In the genomic region with DNA sequence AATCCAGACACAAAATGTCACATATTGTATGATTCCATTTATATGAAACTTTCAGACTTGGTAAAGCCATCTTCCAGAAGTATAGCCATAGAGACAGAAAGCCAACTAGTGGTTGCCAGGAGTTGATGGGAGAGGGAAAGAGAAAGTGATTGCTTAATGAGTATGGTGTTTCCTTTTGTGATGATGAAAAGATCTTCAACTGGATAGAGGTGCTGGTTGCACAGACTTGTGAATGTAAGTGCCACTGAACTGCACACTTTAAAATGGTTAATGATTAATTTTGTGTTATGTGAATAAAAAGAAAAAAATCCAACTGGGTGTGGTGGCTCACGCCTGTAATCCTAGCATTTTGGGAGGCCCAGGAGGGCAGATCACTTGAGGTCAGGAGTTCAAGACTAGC, we compare ENCODE assay signal across 21 cellular contexts.
A peak's percentile ranks its signal among the peaks of the same experiment; 100 is the strongest.
DNase-seq lines count a peak whose midpoint lies in the region; ATAC-seq and TF ChIP-seq lines count a peak whose summit lies in the region.
"Had no signal": no experiment of that assay in that cellular context is flagged by ENCODE, and none has a peak within 500 bp of the region (broad histone marks: within the 10 kb centered on the region; RNA-seq: fewer than 3 reads in every experiment).

No MANE protein-coding gene starts in this region.

- H3K9me1 ChIP-seq in IMR-90 (ENCODE audit: insufficient read depth, low read length) = peaks cover 8% of the 10 kb centered on the region

- no peak overlapping the region for H2BK5ac ChIP-seq in IMR-90 (ENCODE audit: low read depth, low read length, poor library complexity, severe bottlenecking)

- WGBS in IMR-90 (ENCODE audit: extremely low coverage in 2 of 2, insufficient read length in 1 of 2), 2 experiments = no CpG with 5 or more reads among the region's 1 CpG

- no peak overlapping the region for H4K8ac ChIP-seq in IMR-90 (ENCODE audit: low read depth in 2 of 2, low read length in 2 of 2)

- CTCF ChIA-PET in IMR-90 (lab: Yijun Ruan, JAX) = no interaction called here
- CTCF ChIA-PET in OCI-LY7 (lab: Charles Lee; ENCODE audit: unreplicated experiment) = no interaction called here

- no peak overlapping the region for H4K5ac ChIP-seq in IMR-90 (ENCODE audit: low read depth, low read length)

- ATAC-seq in IMR-90 (ENCODE audit: low read depth) = no peak
- ATAC-seq in left colon = peak; percentile 86
- ATAC-seq in stimulated activated memory B cell treated with anti-CD40 and anti-IgM and Interleukin-4, amounts not matched to agents 10 μg/mL and 1 μg/mL and 100 μg/mL, for 72 hours = no peak
- no peak for ATAC-seq in activated T-cell treated with anti-CD3 and anti-CD28 coated beads, Interleukin-2, amount 50 U/mL, for 4 hours
- ATAC-seq: activated CD4-positive, alpha-beta T cell treated with anti-CD3 and anti-CD28 coated beads for 36 hours had no signal

- no peaks in the 10 kb centered on the region for H3K9me2 ChIP-seq in OCI-LY7 (ENCODE audit: insufficient read depth, low read length)

- H3K36me3 ChIP-seq in IMR-90 (ENCODE audit: control insufficient read depth, insufficient read depth, low read length) = no peaks in the 10 kb centered on the region
- no peaks in the 10 kb centered on the region for H3K36me3 ChIP-seq in OCI-LY7 (ENCODE audit: insufficient read depth, low read length)
- H3K36me3 ChIP-seq: heart right ventricle, stomach, transverse colon had no signal

- H3K4ac ChIP-seq in IMR-90 (ENCODE audit: low read depth, low read length) = no peak overlapping the region

- H3K9me3 ChIP-seq in IMR-90 (ENCODE audit: control insufficient read depth, insufficient read depth, low read length) (no peaks in the 10 kb centered on the region), OCI-LY7 (ENCODE audit: low read length) (no peaks in the 10 kb centered on the region)
- H3K9me3 ChIP-seq: heart right ventricle, stomach, transverse colon had no signal

- no peaks in the 10 kb centered on the region for H3K79me2 ChIP-seq in OCI-LY7 (ENCODE audit: insufficient read depth, low read depth, low read length)

- H3K18ac ChIP-seq in IMR-90 (ENCODE audit: low read depth, low read length) = no peak overlapping the region

- no peak overlapping the region for H3K23ac ChIP-seq in IMR-90 (ENCODE audit: low read depth, low read length)

- H3K79me1 ChIP-seq in IMR-90 (ENCODE audit: low read depth in 1 of 2, low read length in 2 of 2) = no peaks in the 10 kb centered on the region

- peaks cover 52% of the 10 kb centered on the region for H3K4me1 Mint-ChIP-seq in stimulated activated memory B cell treated with anti-CD40 and anti-IgM and Interleukin-4, amounts not matched to agents 10 μg/mL and 1 μg/mL and 100 μg/mL, for 72 hours
- H3K4me1 Mint-ChIP-seq in activated T-cell treated with anti-CD3 and anti-CD28 coated beads, Interleukin-2, amount 50 U/mL, for 4 hours (ENCODE audit: low read depth) = peaks cover 1% of the 10 kb centered on the region

- no peak for TF ChIP-seq RAD21 in IMR-90 (IDR thresholded peaks at IDR 0.05; ENCODE audit: low read length)

- no peak overlapping the region for H2AK9ac ChIP-seq in IMR-90 (replicated peaks; ENCODE audit: low read depth, low read length, poor library complexity)

- dilution Hi-C loops in IMR-90 (cut with HindIII; ENCODE audit: low sequenced_read_pairs, unreplicated experiment) = no loop called here

- no peak overlapping the region for H3K56ac ChIP-seq in IMR-90 (ENCODE audit: extremely low read depth, insufficient read depth, low read length)

- H3K9me3 Mint-ChIP-seq in stimulated activated memory B cell treated with anti-CD40 and anti-IgM and Interleukin-4, amounts not matched to agents 10 μg/mL and 1 μg/mL and 100 μg/mL, for 72 hours = no peaks in the 10 kb centered on the region
- H3K9me3 Mint-ChIP-seq in activated T-cell treated with anti-CD3 and anti-CD28 coated beads, Interleukin-2, amount 50 U/mL, for 4 hours = no peaks in the 10 kb centered on the region
- H3K9me3 Mint-ChIP-seq: activated naive CD4-positive, alpha-beta T cell treated with anti-CD3 and anti-CD28 coated beads, Interleukin-2, amount 10 ng/mL, durations not matched to agents 7 days and 5 days; activated T-cell treated with anti-CD3 and anti-CD28 coated beads, Interleukin-2, amount 50 U/mL, for 72 hours had no signal

- H4K91ac ChIP-seq in IMR-90 (ENCODE audit: insufficient read depth, low read depth, low read length) = no peak overlapping the region

- H3K27ac Mint-ChIP-seq in stimulated activated memory B cell treated with anti-CD40 and anti-IgM and Interleukin-4, amounts not matched to agents 10 μg/mL and 1 μg/mL and 100 μg/mL, for 72 hours = peak overlapping the region; percentile 78
- H3K27ac Mint-ChIP-seq: activated CD4-positive, alpha-beta T cell treated with anti-CD3 and anti-CD28 coated beads for 36 hours; activated naive CD4-positive, alpha-beta T cell treated with anti-CD3 and anti-CD28 coated beads, Interleukin-2, amount 10 ng/mL, durations not matched to agents 7 days and 5 days; activated T-cell treated with anti-CD3 and anti-CD28 coated beads, Interleukin-2, amount 50 U/mL, for 72 hours had no signal

- in situ Hi-C loops in IMR-90 (cut with MboI; ENCODE audit: low sequenced_read_pairs) = no loop called here

- no peaks in the 10 kb centered on the region for H3K27me3 Mint-ChIP-seq in stimulated activated memory B cell treated with anti-CD40 and anti-IgM and Interleukin-4, amounts not matched to agents 10 μg/mL and 1 μg/mL and 100 μg/mL, for 72 hours
- H3K27me3 Mint-ChIP-seq in activated T-cell treated with anti-CD3 and anti-CD28 coated beads, Interleukin-2, amount 50 U/mL, for 4 hours (ENCODE audit: low read depth) = peaks cover 6% of the 10 kb centered on the region

- POLR2A ChIA-PET in IMR-90 (lab: Charles Lee; ENCODE audit: unreplicated experiment) = no interaction called here
- POLR2A ChIA-PET in OCI-LY7 (lab: Charles Lee) = no interaction called here

- H2BK120ac ChIP-seq in IMR-90 (ENCODE audit: low read depth, low read length) = no peak overlapping the region

- H4K20me1 ChIP-seq in IMR-90 (ENCODE audit: insufficient read depth, low read length) (no peaks in the 10 kb centered on the region), OCI-LY7 (ENCODE audit: insufficient read depth, low read length) (no peaks in the 10 kb centered on the region)

- H2BK15ac ChIP-seq in IMR-90 (ENCODE audit: low read depth, low read length) = no peak overlapping the region

- TF ChIP-seq CTCF in IMR-90 (conservative IDR thresholded peaks at IDR 0.05; ENCODE audit: low read depth, low read length) (no peak), OCI-LY7 (conservative IDR thresholded peaks at IDR 0.05; ENCODE audit: low read length) (no peak)

- DNase-seq in IMR-90 = no peak
- no peak for DNase-seq in OCI-LY7 (ENCODE audit: low spot score)
- no peak for DNase-seq in left colon
- DNase-seq in RKO (ENCODE audit: low spot score) = no peak
- DNase-seq in anterior cingulate cortex (lab: John Stamatoyannopoulos, UW) = no peak
- no peak for DNase-seq in activated T-cell treated with anti-CD3 and anti-CD28 coated beads, Interleukin-2, amount 50 U/mL, for 4 hours
- DNase-seq in NCI-H345 (lab: John Stamatoyannopoulos, UW) = no peak
- DNase-seq: activated CD4-positive, alpha-beta T cell treated with anti-CD3 and anti-CD28 coated beads for 36 hours; activated naive CD4-positive, alpha-beta T cell treated with anti-CD3 and anti-CD28 coated beads, Interleukin-2, amount 10 ng/mL, durations not matched to agents 7 days and 5 days; activated T-cell treated with anti-CD3 and anti-CD28 coated beads, Interleukin-2, amount 50 U/mL, for 72 hours; aorta; GOT3; heart right ventricle; NCI-H146; NCI-H526 treated with DMSO at 0.1 percent for 48 hours; Right ventricle myocardium superior; stomach; T-helper 1 cell; transverse colon had no signal

- no peak overlapping the region for H3K14ac ChIP-seq in IMR-90 (replicated peaks; ENCODE audit: low read depth, low read length)

- H2AFZ ChIP-seq in IMR-90 (replicated peaks; ENCODE audit: low read length, poor library complexity) (no peak overlapping the region), OCI-LY7 (ENCODE audit: low read length) (0 out of 2 replicates have a peak overlapping the region, but pooled peaks have one; percentile 98)

- H3K9ac ChIP-seq in IMR-90 (ENCODE audit: low read depth, low read length) = no peak overlapping the region

- no peak overlapping the region for H2AK5ac ChIP-seq in IMR-90 (ENCODE audit: low read depth, low read length)

- H3K4me3 ChIP-seq in IMR-90 (ENCODE audit: insufficient read depth, low read depth, low read length) (no peak overlapping the region), OCI-LY7 (ENCODE audit: low read depth, low read length, poor library complexity, severe bottlenecking) (no peak overlapping the region)
- H3K4me3 ChIP-seq: heart right ventricle, skin epidermis, stomach, transverse colon had no signal

- no peak overlapping the region for H3K4me2 ChIP-seq in IMR-90 (ENCODE audit: low read depth, low read length)
- H3K4me2 ChIP-seq in OCI-LY7 (ENCODE audit: low read length) = no peak overlapping the region

- TF ChIP-seq POLR2A in IMR-90 (IDR thresholded peaks at IDR 0.05; ENCODE audit: low read depth, low read length) = no peak

- H2BK20ac ChIP-seq in IMR-90 (ENCODE audit: low read depth, low read length) = no peak overlapping the region

- intact Hi-C loops in IMR-90 (cut with micrococcal nuclease) = no loop called here
- intact Hi-C loops in OCI-LY7 (cut with micrococcal nuclease; ENCODE audit: unreplicated experiment) = no loop called here
- intact Hi-C loops in left colon (cut with DNase I, micrococcal nuclease) = no loop called here

- H3K4me1 ChIP-seq in IMR-90 (ENCODE audit: control insufficient read depth, insufficient read depth, low read length) (peaks cover 19% of the 10 kb centered on the region), OCI-LY7 (ENCODE audit: insufficient read depth, low read length, poor library complexity, severe bottlenecking) (peaks cover 38% of the 10 kb centered on the region)

- BruUV-seq in IMR-90 (replicated peaks; lab: Mats Ljungman, UMichigan) = no TSS peak
- no TSS peak for BruUV-seq in OCI-LY7 (replicated peaks; lab: Mats Ljungman, UMichigan)

- no peak overlapping the region for H3K4me3 Mint-ChIP-seq in stimulated activated memory B cell treated with anti-CD40 and anti-IgM and Interleukin-4, amounts not matched to agents 10 μg/mL and 1 μg/mL and 100 μg/mL, for 72 hours
- H3K4me3 Mint-ChIP-seq in activated T-cell treated with anti-CD3 and anti-CD28 coated beads, Interleukin-2, amount 50 U/mL, for 4 hours = no peak overlapping the region
- H3K4me3 Mint-ChIP-seq: activated CD4-positive, alpha-beta T cell treated with anti-CD3 and anti-CD28 coated beads for 36 hours; activated naive CD4-positive, alpha-beta T cell treated with anti-CD3 and anti-CD28 coated beads, Interleukin-2, amount 10 ng/mL, durations not matched to agents 7 days and 5 days; activated T-cell treated with anti-CD3 and anti-CD28 coated beads, Interleukin-2, amount 50 U/mL, for 72 hours had no signal

- H3K27me3 ChIP-seq in IMR-90 (ENCODE audit: control insufficient read depth, insufficient read depth, low read length) = no peaks in the 10 kb centered on the region
- H3K27me3 ChIP-seq: heart right ventricle, stomach, transverse colon had no signal

- H3K36me3 Mint-ChIP-seq in stimulated activated memory B cell treated with anti-CD40 and anti-IgM and Interleukin-4, amounts not matched to agents 10 μg/mL and 1 μg/mL and 100 μg/mL, for 72 hours = no peaks in the 10 kb centered on the region
- H3K36me3 Mint-ChIP-seq in activated T-cell treated with anti-CD3 and anti-CD28 coated beads, Interleukin-2, amount 50 U/mL, for 4 hours (ENCODE audit: insufficient read depth) = no peaks in the 10 kb centered on the region
- H3K36me3 Mint-ChIP-seq: activated naive CD4-positive, alpha-beta T cell treated with anti-CD3 and anti-CD28 coated beads, Interleukin-2, amount 10 ng/mL, durations not matched to agents 7 days and 5 days had no signal

- H3K27ac ChIP-seq in IMR-90 (ENCODE audit: insufficient read depth, low read length) (no peak overlapping the region), OCI-LY7 (ENCODE audit: low read depth, low read length, poor library complexity, severe bottlenecking) (no peak overlapping the region)
